Comparison of ENCODE assay signal across 1 cellular context in the genomic region with DNA sequence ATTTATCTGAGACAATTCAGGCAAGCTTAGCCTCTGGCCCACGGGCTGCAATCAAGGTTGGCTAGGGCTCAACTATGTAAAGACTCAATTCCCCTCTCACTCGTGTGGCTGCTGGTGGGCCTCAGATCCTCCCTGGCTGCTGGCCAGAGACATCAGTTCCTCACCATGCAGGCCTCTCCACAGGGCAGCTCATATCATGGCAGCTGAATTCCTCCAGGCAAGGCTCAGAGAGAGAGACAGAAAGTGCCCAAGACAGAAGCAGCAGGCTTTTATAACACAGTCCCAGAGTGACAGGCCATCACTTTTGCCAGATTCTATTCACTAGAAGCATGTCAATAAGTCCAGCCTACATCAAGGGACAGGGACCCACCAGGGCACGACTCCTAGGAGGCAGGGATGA.
TF ChIP-seq lines count a peak whose summit lies in the region.

No MANE protein-coding gene starts in this region.

TF ChIP-seq in GM12878, 131 proteins besides CTCF, POLR2A, EP300 and RAD21:
- TF ChIP-seq, protein P1, sequence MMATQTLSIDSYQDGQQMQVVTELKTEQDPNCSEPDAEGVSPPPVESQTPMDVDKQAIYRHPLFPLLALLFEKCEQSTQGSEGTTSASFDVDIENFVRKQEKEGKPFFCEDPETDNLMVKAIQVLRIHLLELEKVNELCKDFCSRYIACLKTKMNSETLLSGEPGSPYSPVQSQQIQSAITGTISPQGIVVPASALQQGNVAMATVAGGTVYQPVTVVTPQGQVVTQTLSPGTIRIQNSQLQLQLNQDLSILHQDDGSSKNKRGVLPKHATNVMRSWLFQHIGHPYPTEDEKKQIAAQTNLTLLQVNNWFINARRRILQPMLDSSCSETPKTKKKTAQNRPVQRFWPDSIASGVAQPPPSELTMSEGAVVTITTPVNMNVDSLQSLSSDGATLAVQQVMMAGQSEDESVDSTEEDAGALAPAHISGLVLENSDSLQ (IDR thresholded peaks at IDR 0.05), result peak; percentile 88
- TF ChIP-seq TAF1 (IDR thresholded peaks at IDR 0.05; ENCODE audit: borderline replicate concordance, low read depth, low read length) (no peak), PAX5 (IDR thresholded peaks at IDR 0.05; ENCODE audit: borderline replicate concordance, low read depth, low read length) (no peak), SIX5 (IDR thresholded peaks at IDR 0.05; ENCODE audit: low read depth, low read length, severe bottlenecking) (no peak), SIN3A (IDR thresholded peaks at IDR 0.05; ENCODE audit: low read depth, low read length) (no peak), RELA (IDR thresholded peaks at IDR 0.05; ENCODE audit: borderline replicate concordance, partially characterized antibody) (no peak), SRF (IDR thresholded peaks at IDR 0.05; ENCODE audit: low read depth in 2 of 2, low read length in 2 of 2) (no peak), ZSCAN29 (IDR thresholded peaks at IDR 0.05) (no peak), KLF5 (IDR thresholded peaks at IDR 0.05; ENCODE audit: partially characterized antibody) (no peak), TCF7 (IDR thresholded peaks at IDR 0.05; ENCODE audit: borderline replicate concordance) (no peak), SMARCA5 (IDR thresholded peaks at IDR 0.05) (no peak), TARDBP (IDR thresholded peaks at IDR 0.05; ENCODE audit: borderline replicate concordance) (no peak)
- TF ChIP-seq, protein P2, sequence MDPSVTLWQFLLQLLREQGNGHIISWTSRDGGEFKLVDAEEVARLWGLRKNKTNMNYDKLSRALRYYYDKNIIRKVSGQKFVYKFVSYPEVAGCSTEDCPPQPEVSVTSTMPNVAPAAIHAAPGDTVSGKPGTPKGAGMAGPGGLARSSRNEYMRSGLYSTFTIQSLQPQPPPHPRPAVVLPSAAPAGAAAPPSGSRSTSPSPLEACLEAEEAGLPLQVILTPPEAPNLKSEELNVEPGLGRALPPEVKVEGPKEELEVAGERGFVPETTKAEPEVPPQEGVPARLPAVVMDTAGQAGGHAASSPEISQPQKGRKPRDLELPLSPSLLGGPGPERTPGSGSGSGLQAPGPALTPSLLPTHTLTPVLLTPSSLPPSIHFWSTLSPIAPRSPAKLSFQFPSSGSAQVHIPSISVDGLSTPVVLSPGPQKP (IDR thresholded peaks at IDR 0.05; ENCODE audit: low read depth, low read length), result no peak
- TF ChIP-seq, protein P3, sequence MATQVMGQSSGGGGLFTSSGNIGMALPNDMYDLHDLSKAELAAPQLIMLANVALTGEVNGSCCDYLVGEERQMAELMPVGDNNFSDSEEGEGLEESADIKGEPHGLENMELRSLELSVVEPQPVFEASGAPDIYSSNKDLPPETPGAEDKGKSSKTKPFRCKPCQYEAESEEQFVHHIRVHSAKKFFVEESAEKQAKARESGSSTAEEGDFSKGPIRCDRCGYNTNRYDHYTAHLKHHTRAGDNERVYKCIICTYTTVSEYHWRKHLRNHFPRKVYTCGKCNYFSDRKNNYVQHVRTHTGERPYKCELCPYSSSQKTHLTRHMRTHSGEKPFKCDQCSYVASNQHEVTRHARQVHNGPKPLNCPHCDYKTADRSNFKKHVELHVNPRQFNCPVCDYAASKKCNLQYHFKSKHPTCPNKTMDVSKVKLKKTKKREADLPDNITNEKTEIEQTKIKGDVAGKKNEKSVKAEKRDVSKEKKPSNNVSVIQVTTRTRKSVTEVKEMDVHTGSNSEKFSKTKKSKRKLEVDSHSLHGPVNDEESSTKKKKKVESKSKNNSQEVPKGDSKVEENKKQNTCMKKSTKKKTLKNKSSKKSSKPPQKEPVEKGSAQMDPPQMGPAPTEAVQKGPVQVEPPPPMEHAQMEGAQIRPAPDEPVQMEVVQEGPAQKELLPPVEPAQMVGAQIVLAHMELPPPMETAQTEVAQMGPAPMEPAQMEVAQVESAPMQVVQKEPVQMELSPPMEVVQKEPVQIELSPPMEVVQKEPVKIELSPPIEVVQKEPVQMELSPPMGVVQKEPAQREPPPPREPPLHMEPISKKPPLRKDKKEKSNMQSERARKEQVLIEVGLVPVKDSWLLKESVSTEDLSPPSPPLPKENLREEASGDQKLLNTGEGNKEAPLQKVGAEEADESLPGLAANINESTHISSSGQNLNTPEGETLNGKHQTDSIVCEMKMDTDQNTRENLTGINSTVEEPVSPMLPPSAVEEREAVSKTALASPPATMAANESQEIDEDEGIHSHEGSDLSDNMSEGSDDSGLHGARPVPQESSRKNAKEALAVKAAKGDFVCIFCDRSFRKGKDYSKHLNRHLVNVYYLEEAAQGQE (IDR thresholded peaks at IDR 0.05; ENCODE audit: low read depth, low read length), result no peak
- TF ChIP-seq, protein P4, sequence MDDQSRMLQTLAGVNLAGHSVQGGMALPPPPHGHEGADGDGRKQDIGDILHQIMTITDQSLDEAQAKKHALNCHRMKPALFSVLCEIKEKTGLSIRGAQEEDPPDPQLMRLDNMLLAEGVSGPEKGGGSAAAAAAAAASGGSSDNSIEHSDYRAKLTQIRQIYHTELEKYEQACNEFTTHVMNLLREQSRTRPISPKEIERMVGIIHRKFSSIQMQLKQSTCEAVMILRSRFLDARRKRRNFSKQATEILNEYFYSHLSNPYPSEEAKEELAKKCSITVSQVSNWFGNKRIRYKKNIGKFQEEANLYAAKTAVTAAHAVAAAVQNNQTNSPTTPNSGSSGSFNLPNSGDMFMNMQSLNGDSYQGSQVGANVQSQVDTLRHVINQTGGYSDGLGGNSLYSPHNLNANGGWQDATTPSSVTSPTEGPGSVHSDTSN (IDR thresholded peaks at IDR 0.05; ENCODE audit: insufficient replicate concordance, low read depth, low read length), result peak; percentile 42
- TF ChIP-seq, protein P5, sequence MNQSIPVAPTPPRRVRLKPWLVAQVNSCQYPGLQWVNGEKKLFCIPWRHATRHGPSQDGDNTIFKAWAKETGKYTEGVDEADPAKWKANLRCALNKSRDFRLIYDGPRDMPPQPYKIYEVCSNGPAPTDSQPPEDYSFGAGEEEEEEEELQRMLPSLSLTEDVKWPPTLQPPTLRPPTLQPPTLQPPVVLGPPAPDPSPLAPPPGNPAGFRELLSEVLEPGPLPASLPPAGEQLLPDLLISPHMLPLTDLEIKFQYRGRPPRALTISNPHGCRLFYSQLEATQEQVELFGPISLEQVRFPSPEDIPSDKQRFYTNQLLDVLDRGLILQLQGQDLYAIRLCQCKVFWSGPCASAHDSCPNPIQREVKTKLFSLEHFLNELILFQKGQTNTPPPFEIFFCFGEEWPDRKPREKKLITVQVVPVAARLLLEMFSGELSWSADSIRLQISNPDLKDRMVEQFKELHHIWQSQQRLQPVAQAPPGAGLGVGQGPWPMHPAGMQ (IDR thresholded peaks at IDR 0.05; ENCODE audit: borderline replicate concordance), result no peak
- TF ChIP-seq, protein P6, sequence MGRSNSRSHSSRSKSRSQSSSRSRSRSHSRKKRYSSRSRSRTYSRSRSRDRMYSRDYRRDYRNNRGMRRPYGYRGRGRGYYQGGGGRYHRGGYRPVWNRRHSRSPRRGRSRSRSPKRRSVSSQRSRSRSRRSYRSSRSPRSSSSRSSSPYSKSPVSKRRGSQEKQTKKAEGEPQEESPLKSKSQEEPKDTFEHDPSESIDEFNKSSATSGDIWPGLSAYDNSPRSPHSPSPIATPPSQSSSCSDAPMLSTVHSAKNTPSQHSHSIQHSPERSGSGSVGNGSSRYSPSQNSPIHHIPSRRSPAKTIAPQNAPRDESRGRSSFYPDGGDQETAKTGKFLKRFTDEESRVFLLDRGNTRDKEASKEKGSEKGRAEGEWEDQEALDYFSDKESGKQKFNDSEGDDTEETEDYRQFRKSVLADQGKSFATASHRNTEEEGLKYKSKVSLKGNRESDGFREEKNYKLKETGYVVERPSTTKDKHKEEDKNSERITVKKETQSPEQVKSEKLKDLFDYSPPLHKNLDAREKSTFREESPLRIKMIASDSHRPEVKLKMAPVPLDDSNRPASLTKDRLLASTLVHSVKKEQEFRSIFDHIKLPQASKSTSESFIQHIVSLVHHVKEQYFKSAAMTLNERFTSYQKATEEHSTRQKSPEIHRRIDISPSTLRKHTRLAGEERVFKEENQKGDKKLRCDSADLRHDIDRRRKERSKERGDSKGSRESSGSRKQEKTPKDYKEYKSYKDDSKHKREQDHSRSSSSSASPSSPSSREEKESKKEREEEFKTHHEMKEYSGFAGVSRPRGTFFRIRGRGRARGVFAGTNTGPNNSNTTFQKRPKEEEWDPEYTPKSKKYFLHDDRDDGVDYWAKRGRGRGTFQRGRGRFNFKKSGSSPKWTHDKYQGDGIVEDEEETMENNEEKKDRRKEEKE (IDR thresholded peaks at IDR 0.05), result no peak
